Comparison of ENCODE assay signal across 8 cellular contexts in the genomic region with DNA sequence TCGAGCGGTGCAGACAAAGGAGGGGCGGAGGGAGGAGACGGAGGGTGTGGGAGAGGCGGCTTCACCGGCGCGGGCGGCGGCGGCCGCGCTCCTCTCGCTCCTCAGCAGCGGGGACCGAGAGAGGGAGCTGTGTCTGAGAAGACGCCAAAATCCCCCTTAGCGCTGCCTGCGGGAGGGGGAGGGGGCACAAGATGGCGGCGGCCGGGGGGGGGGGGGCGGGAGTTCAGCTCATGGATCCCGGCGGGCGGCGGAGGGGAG. TPM values are rescaled to one million over a fixed set of nuclear protein-coding genes. Genes with fewer than 3 reads are reported as not detected.
A peak's percentile ranks its signal among the peaks of the same experiment; 100 is the strongest.
DNase-seq lines count a peak whose midpoint lies in the region; ATAC-seq and TF ChIP-seq lines count a peak whose summit lies in the region.

No MANE protein-coding gene starts in this region.

- H3K4me3 ChIP-seq in MM.1S (ENCODE audit: low read length) = peak overlapping the region; percentile 58
- peak overlapping the region; percentile 70 to 87 for H3K4me3 ChIP-seq in cardiac fibroblast (replicated peaks in 1 of 2; ENCODE audit: low read depth in 2 of 2, low read length in 2 of 2)
- peak overlapping the region; percentile 54 for H3K4me3 ChIP-seq in upper lobe of right lung

- no peaks in the 10 kb centered on the region for H3K9me3 Mint-ChIP-seq in memory B cell

- H3K36me3 ChIP-seq in MM.1S (replicated peaks; ENCODE audit: insufficient read depth, low read length) (peaks cover 8% of the 10 kb centered on the region), upper lobe of right lung (peaks cover 40% of the 10 kb centered on the region)

- H3K27ac ChIP-seq in MM.1S (ENCODE audit: low read length) = peak overlapping the region; percentile 75
- peak overlapping the region; percentile 97 for H3K27ac ChIP-seq in upper lobe of right lung

- peak overlapping the region; percentile 82 for H3K4me3 Mint-ChIP-seq in memory B cell

- H3K4me1 ChIP-seq in MM.1S (ENCODE audit: low read length) = peaks cover 19% of the 10 kb centered on the region
- H3K4me1 ChIP-seq in upper lobe of right lung = peaks cover 24% of the 10 kb centered on the region

- H3K27me3 ChIP-seq in MM.1S (replicated peaks; ENCODE audit: insufficient read depth, low read length) = no peaks in the 10 kb centered on the region
- no peaks in the 10 kb centered on the region for H3K27me3 ChIP-seq in upper lobe of right lung

- CTCF ChIA-PET in GM10248 (lab: Yijun Ruan, JAX) = interaction anchor here (0.9 to 13.0 kb wide), 21 partner anchors 9 to 158 kb away, joined by 3 to 220 read pairs (median 4); a partner anchor contains a TSS

- DNase-seq in GM10248 (ENCODE audit: extremely low spot score) (peak; percentile 67), MM.1S (peak; percentile 32), cardiac fibroblast (ENCODE audit: low read depth in 2 of 2) (no peak), memory B cell (ENCODE audit: low spot score in 2 of 2) (no peak), upper lobe of right lung (no peak), NCI-H1694 treated with DMSO at 0.1 percent for 48 hours (lab: John Stamatoyannopoulos, UW) (no peak), SKM-1 treated with dmso at 0.1 percent for 144 hours (lab: John Stamatoyannopoulos, UW; ENCODE audit: unreplicated experiment) (no peak)

- H3K9ac ChIP-seq in MM.1S (ENCODE audit: low read length) = peak overlapping the region; percentile 69

- H3K9me3 ChIP-seq in MM.1S (replicated peaks; ENCODE audit: insufficient read depth, low read length) (no peaks in the 10 kb centered on the region), upper lobe of right lung (no peaks in the 10 kb centered on the region)

- H3K36me3 Mint-ChIP-seq in memory B cell = peaks cover 17% of the 10 kb centered on the region

- peaks cover 21% of the 10 kb centered on the region for H3F3A ChIP-seq in MM.1S (ENCODE audit: insufficient read depth, low read length)

- no peak overlapping the region for H3K4me2 ChIP-seq in MM.1S (ENCODE audit: low read depth, low read length)

- POLR2A ChIA-PET in GM10248 (lab: Yijun Ruan, JAX) = interaction anchor here (0.5 to 4.2 kb wide), 10 partner anchors 10 to 968 kb away, joined by 3 to 27 read pairs (median 5); a partner anchor contains a TSS

- peak; percentile 10 for ATAC-seq in GM21737 (IDR thresholded peaks at IDR 0.05; ENCODE audit: unreplicated experiment)
- ATAC-seq in memory B cell (ENCODE audit: low read depth) = peak; percentile 55
- peak; percentile 45 for ATAC-seq in upper lobe of right lung

- no peaks in the 10 kb centered on the region for H3K27me3 Mint-ChIP-seq in memory B cell

- peaks cover 45% of the 10 kb centered on the region for H3K79me2 ChIP-seq in MM.1S (ENCODE audit: low read length)

- H3K4me1 Mint-ChIP-seq in memory B cell = peaks cover 18% of the 10 kb centered on the region

- H3K9me2 ChIP-seq in MM.1S (replicated peaks; ENCODE audit: insufficient read depth, low read length) = no peaks in the 10 kb centered on the region

- intact Hi-C loops in upper lobe of right lung (cut with DNase I) = no loop called here

- peak overlapping the region; percentile 97 for H3K27ac Mint-ChIP-seq in memory B cell

- TF ChIP-seq CTCF in GM10248 (IDR thresholded peaks at IDR 0.05; ENCODE audit: control extremely low read depth, extremely low read depth, low read depth, missing control alignments) (no peak), MM.1S (IDR thresholded peaks at IDR 0.05; ENCODE audit: low read length) (no peak), cardiac fibroblast (IDR thresholded peaks at IDR 0.05; ENCODE audit: low read depth, low read length) (no peak), upper lobe of right lung (IDR thresholded peaks at IDR 0.05) (no peak)

- peaks cover 19% of the 10 kb centered on the region for H4K20me1 ChIP-seq in MM.1S (ENCODE audit: insufficient read depth, low read length)

- H2AFZ ChIP-seq in MM.1S (ENCODE audit: low read length) = no peak overlapping the region

RNA-seq across cellular contexts. Expression of a gene that starts 0.3 kb away (rescaled TPM):
- 54.1 TPM for total RNA-seq in upper lobe of right lung

RNA-seq across cellular contexts. Expression of a gene that starts 27.4 kb away (rescaled TPM):
- total RNA-seq in upper lobe of right lung = 30.2 TPM

RNA-seq across cellular contexts. Expression of a gene that starts 27.6 kb away (rescaled TPM):
- total RNA-seq in upper lobe of right lung = 3.4 TPM

Comparison
In these comparisons a context has a peak if more than half of its experiments do, and no peak if none do; other contexts are left out.
1. DNase-seq: peak in GM10248 (single experiment) and MM.1S (single experiment); none in cardiac fibroblast (0 of 2), memory B cell (0 of 2), upper lobe of right lung (single experiment), NCI-H1694 treated with DMSO at 0.1 percent for 48 hours (single experiment) and SKM-1 treated with dmso at 0.1 percent for 144 hours (single experiment).
2. Peak in every context shown above with its lines, with median percentiles within 50 percentile points of each other: ATAC-seq and H3K4me3 ChIP-seq.